In the genomic region with DNA sequence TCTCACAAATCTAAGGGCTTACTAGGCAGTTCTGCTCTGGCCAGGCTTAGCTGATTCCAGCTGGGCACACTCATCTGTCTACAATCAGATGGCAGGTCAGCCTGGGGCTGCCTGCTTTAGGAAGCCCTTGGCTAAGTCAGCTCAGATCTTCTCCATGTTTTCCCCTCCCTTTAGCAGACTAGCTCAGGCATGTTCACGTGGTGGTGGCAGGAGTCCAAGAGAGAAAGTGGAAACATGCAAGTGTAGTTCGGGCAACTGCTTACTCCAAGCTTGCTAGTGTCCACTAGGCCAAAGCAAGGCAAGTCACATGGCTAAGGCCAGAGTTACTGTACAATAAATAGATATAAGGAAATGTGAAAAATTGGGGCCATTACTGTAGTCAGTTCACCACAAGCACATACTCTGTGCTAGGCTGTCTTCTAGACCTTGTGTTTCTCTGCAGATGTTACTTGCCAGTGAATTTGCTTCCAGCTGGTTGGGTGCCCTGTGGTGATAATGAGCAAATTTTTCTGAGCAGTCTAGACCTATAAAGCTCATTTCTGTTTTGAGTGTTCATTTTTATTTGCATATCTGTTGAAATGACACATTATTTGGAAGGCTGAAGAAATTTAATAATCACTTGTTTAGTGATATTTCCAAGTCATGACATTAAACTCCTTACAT, we compare ENCODE assay signal across 9 cellular contexts. TPM values are rescaled to one million over a fixed set of nuclear protein-coding genes. Genes with fewer than 3 reads are reported as not detected.
DNase-seq lines count a peak whose midpoint lies in the region; ATAC-seq and TF ChIP-seq lines count a peak whose summit lies in the region.
"Had no signal": no experiment of that assay in that cellular context is flagged by ENCODE, and none has a peak within 500 bp of the region (broad histone marks: within the 10 kb centered on the region; RNA-seq: fewer than 3 reads in every experiment).

No MANE protein-coding gene starts in this region.

- CTCF ChIA-PET in AG04450 (lab: Charles Lee) (interaction anchor here (0.7 to 1.9 kb wide), 6 partner anchors 27 to 284 kb away, joined by 4 to 8 read pairs (median 5); no protein-coding TSS in a partner anchor), T-cell (lab: Charles Lee) (interaction anchor here in 1 of 2 donors (1.1 kb wide), 1 partner anchor 37 kb away, joined by 3 read pairs; no protein-coding TSS in a partner anchor)
- CTCF ChIA-PET in activated naive CD4-positive, alpha-beta T cell treated with anti-CD3 and anti-CD28 coated beads, Interleukin-2, amount 10 ng/mL, durations not matched to agents 7 days and 5 days (lab: Charles Lee) = interaction anchor here (0.7 to 1.4 kb wide), 4 partner anchors 20 to 120 kb away, joined by 3 to 4 read pairs (median 3); no protein-coding TSS in a partner anchor

- no peaks in the 10 kb centered on the region for H3K27me3 ChIP-seq in AG04450 (ENCODE audit: control insufficient read depth, insufficient read depth, low read length)
- H3K27me3 ChIP-seq: BLaER1 treated with 17β-estradiol and CSF1 and Interleukin-3, amounts not matched to agents 10 nM and 100 nM had no signal

- H3K9me3 Mint-ChIP-seq in activated naive CD4-positive, alpha-beta T cell treated with anti-CD3 and anti-CD28 coated beads, Interleukin-2, amount 10 ng/mL, durations not matched to agents 7 days and 5 days = no peaks in the 10 kb centered on the region
- no peaks in the 10 kb centered on the region for H3K9me3 Mint-ChIP-seq in T-cell

- H3K4me3 Mint-ChIP-seq in activated naive CD4-positive, alpha-beta T cell treated with anti-CD3 and anti-CD28 coated beads, Interleukin-2, amount 10 ng/mL, durations not matched to agents 7 days and 5 days = no peak overlapping the region
- H3K4me3 Mint-ChIP-seq in T-cell = no peak overlapping the region

- H3K27ac ChIP-seq in AG04450 (ENCODE audit: low read depth, low read length) (peak overlapping the region; percentile 60), epithelial cell of prostate (peak overlapping the region; percentile 10)
- H3K27ac ChIP-seq: BLaER1 treated with 17β-estradiol and CSF1 and Interleukin-3, amounts not matched to agents 10 nM and 100 nM had no signal

- H3K4me1 Mint-ChIP-seq in activated naive CD4-positive, alpha-beta T cell treated with anti-CD3 and anti-CD28 coated beads, Interleukin-2, amount 10 ng/mL, durations not matched to agents 7 days and 5 days = no peaks in the 10 kb centered on the region
- H3K4me1 Mint-ChIP-seq in T-cell = no peaks in the 10 kb centered on the region

- 0 out of 2 replicates have a peak, but pooled peaks have one; percentile 3 for TF ChIP-seq CTCF in AG04450 (IDR thresholded peaks at IDR 0.05; ENCODE audit: low read depth, low read length)

- H3K27ac Mint-ChIP-seq in activated naive CD4-positive, alpha-beta T cell treated with anti-CD3 and anti-CD28 coated beads, Interleukin-2, amount 10 ng/mL, durations not matched to agents 7 days and 5 days = no peak overlapping the region
- H3K27ac Mint-ChIP-seq in T-cell = no peak overlapping the region

- no peaks in the 10 kb centered on the region for H3K36me3 Mint-ChIP-seq in activated naive CD4-positive, alpha-beta T cell treated with anti-CD3 and anti-CD28 coated beads, Interleukin-2, amount 10 ng/mL, durations not matched to agents 7 days and 5 days
- peaks cover 13% of the 10 kb centered on the region for H3K36me3 Mint-ChIP-seq in T-cell

- no peak overlapping the region for H3K4me3 ChIP-seq in AG04450 (ENCODE audit: low read depth, low read length)
- H3K4me3 ChIP-seq: BLaER1 treated with 17β-estradiol and CSF1 and Interleukin-3, amounts not matched to agents 10 nM and 100 nM had no signal

- DNase-seq in AG04450 (ENCODE audit: low read depth, low spot score) = peak; percentile 88
- peak; percentile 71 for DNase-seq in NCI-H2171 treated with DMSO at 0.1 percent for 48 hours (lab: John Stamatoyannopoulos, UW)
- peak; percentile 80 for DNase-seq in epithelial cell of prostate (ENCODE audit: low read depth, low spot score)
- peak; percentile 86 for DNase-seq in mucosa of gallbladder (ENCODE audit: low spot score)
- DNase-seq in activated naive CD4-positive, alpha-beta T cell treated with anti-CD3 and anti-CD28 coated beads, Interleukin-2, amount 10 ng/mL, durations not matched to agents 7 days and 5 days = no peak
- no peak for DNase-seq in T-cell

- H3K9me3 ChIP-seq in AG04450 (ENCODE audit: control insufficient read depth, insufficient read depth, low read length) = no peaks in the 10 kb centered on the region
- H3K9me3 ChIP-seq: BLaER1 treated with 17β-estradiol and CSF1 and Interleukin-3, amounts not matched to agents 10 nM and 100 nM had no signal

- ATAC-seq in GM21360 (IDR thresholded peaks at IDR 0.05; ENCODE audit: unreplicated experiment) (no peak), GM18861 (IDR thresholded peaks at IDR 0.05; ENCODE audit: unreplicated experiment) (no peak), T-cell (replicated peaks in 1 of 4) (no peak)

- H3K27me3 Mint-ChIP-seq in activated naive CD4-positive, alpha-beta T cell treated with anti-CD3 and anti-CD28 coated beads, Interleukin-2, amount 10 ng/mL, durations not matched to agents 7 days and 5 days = no peaks in the 10 kb centered on the region
- no peaks in the 10 kb centered on the region for H3K27me3 Mint-ChIP-seq in T-cell

- POLR2A ChIA-PET in AG04450 (lab: Yijun Ruan, JAX) (interaction anchor here (0.7 to 2.3 kb wide), 13 partner anchors 10 to 183 kb away, joined by 3 to 13 read pairs (median 4); a partner anchor contains a TSS), T-cell (lab: Charles Lee) (interaction anchor here in 1 of 2 donors (0.6 kb wide), 1 partner anchor 1523 kb away, joined by 3 read pairs; no protein-coding TSS in a partner anchor)

RNA-seq across cellular contexts. Expression of a gene that starts 38.3 kb away (rescaled TPM):
- 103 and 112 TPM in 2 replicates for polyA plus RNA-seq in AG04450 (2011; rRNA removed)
- 62.4 and 62.8 TPM in 2 replicates for polyA minus RNA-seq in AG04450 (2011; rRNA and poly(A)+ RNA removed)
- total RNA-seq in mucosa of gallbladder (11.3 TPM), T-cell (10 to 100 TPM in 2 of 5 donors, 1 to 10 TPM in 3; 8.9 to 11.4 (median 9.9) TPM)

Comparison
In these comparisons a context has a peak if more than half of its experiments do, and no peak if none do; other contexts are left out.
1. DNase-seq: peak in AG04450 (single experiment), NCI-H2171 treated with DMSO at 0.1 percent for 48 hours (single experiment), epithelial cell of prostate (single experiment) and mucosa of gallbladder (single experiment); none in activated naive CD4-positive, alpha-beta T cell treated with anti-CD3 and anti-CD28 coated beads, Interleukin-2, amount 10 ng/mL, durations not matched to agents 7 days and 5 days (single experiment) and T-cell (0 of 34).